In the genomic region with DNA sequence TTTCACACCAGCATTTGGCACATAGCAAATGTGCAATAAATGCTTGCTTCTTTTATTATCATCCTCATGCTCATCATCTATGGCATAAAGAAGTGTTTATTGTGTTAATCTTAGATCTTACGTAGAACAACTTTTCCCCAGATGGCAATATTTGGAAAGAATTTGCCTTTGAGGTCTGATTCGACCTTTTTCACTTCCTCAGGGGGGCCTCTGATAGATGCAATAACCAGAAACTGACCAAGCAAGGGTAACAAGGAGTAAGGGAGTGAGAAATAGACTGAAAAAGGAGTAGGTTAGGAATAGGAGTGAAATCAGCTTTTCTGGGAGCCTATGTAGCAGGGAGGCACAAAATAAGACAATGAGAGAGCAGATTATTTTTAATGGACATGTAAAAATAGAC, we compare ENCODE assay signal across 23 cellular contexts.
A peak's percentile ranks its signal among the peaks of the same experiment; 100 is the strongest.
DNase-seq lines count a peak whose midpoint lies in the region; ATAC-seq, FAIRE-seq and TF ChIP-seq lines count a peak whose summit lies in the region.
"Had no signal": no experiment of that assay in that cellular context is flagged by ENCODE, and none has a peak within 500 bp of the region (broad histone marks: within the 10 kb centered on the region; RNA-seq: fewer than 3 reads in every experiment).

No MANE protein-coding gene starts in this region.

- H3K4me1 Mint-ChIP-seq in activated B cell treated with CpG ODN at 0.5 μM for 24 hours = peaks cover 3% of the 10 kb centered on the region
- H3K4me1 Mint-ChIP-seq: CD14-positive monocyte; CD8-positive, alpha-beta memory T cell had no signal

- CTCF ChIA-PET in activated B cell treated with CpG ODN at 0.5 μM for 24 hours (lab: Charles Lee) = no interaction called here

- ATAC-seq in GM19351 (IDR thresholded peaks at IDR 0.05; ENCODE audit: unreplicated experiment) (peak; percentile 54), activated B cell treated with CpG ODN at 0.5 μM for 24 hours (ENCODE audit: low read depth) (no peak), HG02571 (IDR thresholded peaks at IDR 0.05; ENCODE audit: unreplicated experiment) (no peak), GM21381 (IDR thresholded peaks at IDR 0.05; ENCODE audit: unreplicated experiment) (no peak)
- ATAC-seq: A549 had no signal

- H3K9me3 Mint-ChIP-seq in activated B cell treated with CpG ODN at 0.5 μM for 24 hours = no peaks in the 10 kb centered on the region
- H3K9me3 Mint-ChIP-seq: CD4-positive, alpha-beta T cell had no signal

- no peak for TF ChIP-seq POLR2A in GM12892 (IDR thresholded peaks at IDR 0.05; ENCODE audit: low read depth, low read length)

- DNase-seq in GM12892 (ENCODE audit: insufficient read length) = no peak
- no peak for DNase-seq in activated B cell treated with CpG ODN at 0.5 μM for 24 hours
- peak; percentile 2 for DNase-seq in germinal center (ENCODE audit: low spot score)
- DNase-seq in NCI-H128 (lab: John Stamatoyannopoulos, UW; ENCODE audit: unreplicated experiment) = no peak
- no peak for DNase-seq in amygdala (lab: John Stamatoyannopoulos, UW)
- DNase-seq: 8988T; ACHN; AML-193; BE2C; CD4-positive, alpha-beta T cell; CD8-positive, alpha-beta memory T cell; DMS 273 treated with DMSO at 0.1 percent for 48 hours; DMS79; GM23248; H7; HCEC 1CT had no signal

- peak overlapping the region; percentile 41 for H3K4me3 Mint-ChIP-seq in activated B cell treated with CpG ODN at 0.5 μM for 24 hours
- H3K4me3 Mint-ChIP-seq: CD14-positive monocyte; CD4-positive, alpha-beta T cell; CD8-positive, alpha-beta memory T cell had no signal

- FAIRE-seq in GM12892 (lab: Jason Lieb, UNC) = peak; percentile 73
- FAIRE-seq: A549, D721Med, H1 had no signal

- POLR2A ChIA-PET in activated B cell treated with CpG ODN at 0.5 μM for 24 hours (lab: Charles Lee) = no interaction called here

- no peak overlapping the region for H3K27ac Mint-ChIP-seq in activated B cell treated with CpG ODN at 0.5 μM for 24 hours
- H3K27ac Mint-ChIP-seq: CD14-positive monocyte; CD4-positive, alpha-beta T cell; CD8-positive, alpha-beta memory T cell had no signal

- TF ChIP-seq CTCF in activated B cell treated with CpG ODN at 0.5 μM for 24 hours (IDR thresholded peaks at IDR 0.05) = no peak

- intact Hi-C loops in activated B cell treated with CpG ODN at 0.5 μM for 24 hours (cut with micrococcal nuclease) = no loop called here

- no peaks in the 10 kb centered on the region for H3K36me3 Mint-ChIP-seq in activated B cell treated with CpG ODN at 0.5 μM for 24 hours (ENCODE audit: low read depth)
- H3K36me3 Mint-ChIP-seq: CD14-positive monocyte had no signal

- H3K27me3 Mint-ChIP-seq in activated B cell treated with CpG ODN at 0.5 μM for 24 hours = no peaks in the 10 kb centered on the region
- H3K27me3 Mint-ChIP-seq: CD4-positive, alpha-beta T cell had no signal
